Comparison of ENCODE assay signal across 7 cellular contexts in genomic region chrX:123814842-123815487, GRCh38. TPM values are rescaled to one million over a fixed set of nuclear protein-coding genes. Genes with fewer than 3 reads are reported as not detected.
DNase-seq lines count a peak whose midpoint lies in the region; ATAC-seq and TF ChIP-seq lines count a peak whose summit lies in the region.
"Not testable (repeated sequence)": the region's sequence is repeated elsewhere in the genome, so short reads cannot be mapped to it uniquely, and the experiment has no call there.

No MANE protein-coding gene starts in this region.

- H3K4me1 ChIP-seq in PC-9 (replicated peaks; ENCODE audit: insufficient read depth) = peaks cover 46% of the 10 kb centered on the region
- not testable (repeated sequence) for H3K4me1 ChIP-seq in neuronal stem cell (ENCODE audit: control insufficient read depth in 2 of 2, insufficient read depth in 1 of 2, low read depth in 1 of 2, low read length in 2 of 2)

- not testable (repeated sequence) for H3K36me3 ChIP-seq in PC-9 (ENCODE audit: low read depth); neuronal stem cell (replicated peaks in 1 of 2; ENCODE audit: control insufficient read depth in 2 of 2, insufficient read depth in 2 of 2, low read length in 2 of 2)

- H3K4me2 ChIP-seq in PC-9 = peak overlapping the region; percentile 78
- not testable (repeated sequence) for H3K4me2 ChIP-seq in neuronal stem cell (ENCODE audit: insufficient read depth, low read length, poor library complexity, severe bottlenecking)

- not testable (repeated sequence) for H3K18ac ChIP-seq in neuronal stem cell (ENCODE audit: low read length)

- TF ChIP-seq CTCF in PC-9 (conservative IDR thresholded peaks at IDR 0.05) = 0 out of 2 replicates have a peak, but pooled peaks have one; percentile 32

- H2BK12ac ChIP-seq in neuronal stem cell (ENCODE audit: low read length) = not testable (repeated sequence)

- BruUV-seq in PC-9 (replicated peaks; lab: Mats Ljungman, UMichigan) = not testable (repeated sequence)

- not testable (repeated sequence) for H4K8ac ChIP-seq in neuronal stem cell (ENCODE audit: low read depth, low read length)

- not testable (repeated sequence) for H3K9ac ChIP-seq in neuronal stem cell (ENCODE audit: low read depth, low read length, poor library complexity)

- not testable (repeated sequence) for H3K14ac ChIP-seq in neuronal stem cell (ENCODE audit: low read length)

- CTCF ChIA-PET in PC-9 (lab: Charles Lee) = not testable (repeated sequence)

- peak; percentile 48 for DNase-seq in DMS79 treated with DMSO at 0.1 percent for 48 hours (lab: John Stamatoyannopoulos, UW)
- DNase-seq in HT-29 (ENCODE audit: low spot score) = peak; percentile 75
- peak; percentile 5 to 56 for DNase-seq in NCI-H187 (lab: John Stamatoyannopoulos, UW)
- DNase-seq in NCI-H2227 treated with DMSO at 0.1 percent for 48 hours (lab: John Stamatoyannopoulos, UW) = peak; percentile 57
- DNase-seq in PC-9 = peak; percentile 73 to 81
- not testable (repeated sequence) for DNase-seq in neuronal stem cell (ENCODE audit: low spot score)

- peaks cover 20% of the 10 kb centered on the region for H3F3A ChIP-seq in PC-9 (ENCODE audit: insufficient read depth, low read depth)

- H3K9me2 ChIP-seq in PC-9 (ENCODE audit: insufficient read depth) = not testable (repeated sequence)

- H2BK120ac ChIP-seq in neuronal stem cell (ENCODE audit: low read depth, low read length) = not testable (repeated sequence)

- not testable (repeated sequence) for H2AK5ac ChIP-seq in neuronal stem cell (ENCODE audit: low read depth, low read length)

- H3K79me1 ChIP-seq in neuronal stem cell (ENCODE audit: low read depth, low read length) = not testable (repeated sequence)

- H3K4me3 ChIP-seq in PC-9 = peak overlapping the region; percentile 22; the same call in 1 of the 2 replicates
- H3K4me3 ChIP-seq in neuronal stem cell (ENCODE audit: low read length in 2 of 2) = not testable (repeated sequence)

- H3K23ac ChIP-seq in neuronal stem cell (ENCODE audit: low read depth, low read length, poor library complexity) = not testable (repeated sequence)

- peak; percentile 35 for ATAC-seq in esophagus mucosa

- WGBS in neuronal stem cell (ENCODE audit: extremely low coverage in 2 of 2, insufficient read length in 2 of 2, insufficient replicate concordance in 1 of 2), 2 donors = no CpG with 5 or more reads among the region's 14 CpGs

- H4K20me1 ChIP-seq in PC-9 (ENCODE audit: insufficient read depth) = not testable (repeated sequence)

- H2BK5ac ChIP-seq in neuronal stem cell (ENCODE audit: low read length) = not testable (repeated sequence)

- H3K9me3 ChIP-seq in PC-9 (ENCODE audit: insufficient read depth, low read depth); neuronal stem cell (replicated peaks in 1 of 2; ENCODE audit: control insufficient read depth in 2 of 2, insufficient read depth in 1 of 2, low read depth in 1 of 2, low read length in 2 of 2): not testable (repeated sequence)

- not testable (repeated sequence) for H2BK15ac ChIP-seq in neuronal stem cell (ENCODE audit: low read length)

- POLR2A ChIA-PET in PC-9 (lab: Charles Lee; ENCODE audit: unreplicated experiment) = not testable (repeated sequence)

- not testable (repeated sequence) for H3K27me3 ChIP-seq in PC-9 (ENCODE audit: insufficient read depth, low read depth); neuronal stem cell (ENCODE audit: control insufficient read depth in 3 of 3, insufficient read depth in 3 of 3, low read depth in 1 of 3, low read length in 3 of 3)

- H4K91ac ChIP-seq in neuronal stem cell (ENCODE audit: low read depth, low read length, poor library complexity) = not testable (repeated sequence)

- not testable (repeated sequence) for H3K79me2 ChIP-seq in PC-9 (ENCODE audit: low read depth)

- H3K4ac ChIP-seq in neuronal stem cell (ENCODE audit: low read length) = not testable (repeated sequence)

- intact Hi-C loops in PC-9 (cut with micrococcal nuclease; ENCODE audit: unreplicated experiment) = loop anchor here (1.0 kb wide), 1 partner anchor 12 kb away; no protein-coding TSS in a partner anchor

- H3K27ac ChIP-seq in PC-9 = peak overlapping the region; percentile 61
- not testable (repeated sequence) for H3K27ac ChIP-seq in neuronal stem cell (replicated peaks; ENCODE audit: low read length)

- H2AFZ ChIP-seq in PC-9 = not testable (repeated sequence)
- peak overlapping the region; percentile 36 for H2AFZ ChIP-seq in neuronal stem cell (ENCODE audit: low read length)

RNA-seq across cellular contexts. Expression of gene XIAP, which starts 44.9 kb away (rescaled TPM):
- total RNA-seq in HT-29 (2014; rRNA removed; shearing (Covaris generic)) = 34.5 and 37.7 TPM in 2 replicates
- 47.7 and 59.5 TPM in 2 replicates for total RNA-seq in PC-9 (2021)
- 45.2 TPM for total RNA-seq in esophagus mucosa
- 16.4 TPM for polyA plus RNA-seq in neuronal stem cell (2013, experiment 1 of 2)
- polyA plus RNA-seq in neuronal stem cell (2013, experiment 2 of 2) = 17.7 TPM
